Comparison of ENCODE assay signal across 8 cellular contexts in genomic region chr13:72727417-72728289, GRCh38. TPM values are rescaled to one million over a fixed set of nuclear protein-coding genes. Genes with fewer than 3 reads are reported as not detected.
A peak's percentile ranks its signal among the peaks of the same experiment; 100 is the strongest.
DNase-seq lines count a peak whose midpoint lies in the region; ATAC-seq, FAIRE-seq and TF ChIP-seq lines count a peak whose summit lies in the region.

Gene BORA, plus strand, starts transcription at chr13:72727923. Its CDS starts 1,018 bp downstream, at chr13:72728941.
Gene MZT1, minus strand, starts transcription at chr13:72727629. Its CDS starts 27 bp downstream, at chr13:72727602.

- 0 to 1% methylated on average over 39 to 53 of the region's 71 CpGs for WGBS in thyroid gland, 2 donors

- TF ChIP-seq CTCF in osteocyte (IDR thresholded peaks at IDR 0.05) (no peak), thyroid gland (IDR thresholded peaks at IDR 0.05) (no peak)

- H3K4me3 ChIP-seq in thyroid gland (replicated peaks in 1 of 3): peak within 1 kb of the TSS; percentile 25 to 81 (median 76)

- peak; percentile 100 for FAIRE-seq in GM12891 (lab: Jason Lieb, UNC)

- H3K36me3 Mint-ChIP-seq in activated naive CD8-positive, alpha-beta T cell treated with anti-CD3 and anti-CD28 coated beads, Interleukin-2, amount 10 ng/mL, durations not matched to agents 7 days and 5 days: peaks cover 43% of the 10 kb centered on the region
- H3K36me3 Mint-ChIP-seq in osteocyte (ENCODE audit: unreplicated experiment): peaks cover 5% of the 10 kb centered on the region

- intact Hi-C loops in head of caudate nucleus (cut with DNase I): no loop called here
- intact Hi-C loops in thyroid gland (cut with DNase I): no loop called here

- peaks cover 48% of the 10 kb centered on the region for H3K4me1 Mint-ChIP-seq in activated naive CD8-positive, alpha-beta T cell treated with anti-CD3 and anti-CD28 coated beads, Interleukin-2, amount 10 ng/mL, durations not matched to agents 7 days and 5 days
- peaks cover 28% of the 10 kb centered on the region for H3K4me1 Mint-ChIP-seq in osteocyte (ENCODE audit: unreplicated experiment)

- no peaks in the 10 kb centered on the region for H3K27me3 ChIP-seq in thyroid gland

- TF ChIP-seq POLR2A in GM12891 (IDR thresholded peaks at IDR 0.05; ENCODE audit: low read depth, low read length): peak; percentile 77
- TF ChIP-seq POLR2A in thyroid gland (IDR thresholded peaks at IDR 0.05): peak in 1 of 2 donors; percentile 62

- H3K27me3 Mint-ChIP-seq in activated naive CD8-positive, alpha-beta T cell treated with anti-CD3 and anti-CD28 coated beads, Interleukin-2, amount 10 ng/mL, durations not matched to agents 7 days and 5 days: no peaks in the 10 kb centered on the region
- no peaks in the 10 kb centered on the region for H3K27me3 Mint-ChIP-seq in osteocyte (ENCODE audit: unreplicated experiment)

- no peaks in the 10 kb centered on the region for H3K9me3 ChIP-seq in thyroid gland

- POLR2A ChIA-PET in activated naive CD8-positive, alpha-beta T cell treated with anti-CD3 and anti-CD28 coated beads, Interleukin-2, amount 10 ng/mL, durations not matched to agents 7 days and 5 days (lab: Charles Lee): interaction anchor here (0.5 to 1.5 kb wide), 4 partner anchors 16 to 54 kb away, joined by 3 to 6 read pairs (median 4); partner anchors contain the start of gene DIS3

- H3K36me3 ChIP-seq in thyroid gland: no peaks in the 10 kb centered on the region

- DNase-seq in GM12891 (ENCODE audit: insufficient read length, low spot score): peak; percentile 72
- peak; percentile 97 for DNase-seq in NCI-H1417 treated with DMSO at 0.1 percent for 48 hours (lab: John Stamatoyannopoulos, UW)
- DNase-seq in SW 1271 (lab: John Stamatoyannopoulos, UW): peak; percentile 92 to 94
- DNase-seq in activated naive CD8-positive, alpha-beta T cell treated with anti-CD3 and anti-CD28 coated beads, Interleukin-2, amount 10 ng/mL, durations not matched to agents 7 days and 5 days: peak; percentile 94
- peak; percentile 87 to 97 (median 94) for DNase-seq in head of caudate nucleus
- DNase-seq in osteocyte (ENCODE audit: extremely low spot score, unreplicated experiment): peak; percentile 98
- DNase-seq in thyroid gland: peak; percentile 94 to 96

- peaks cover 4 to 5% of the 10 kb centered on the region in 2 donors for H3K4me1 ChIP-seq in thyroid gland

- H3K4me3 Mint-ChIP-seq in activated naive CD8-positive, alpha-beta T cell treated with anti-CD3 and anti-CD28 coated beads, Interleukin-2, amount 10 ng/mL, durations not matched to agents 7 days and 5 days: peak within 1 kb of the TSS; percentile 98
- peak within 1 kb of the TSS; percentile 92 for H3K4me3 Mint-ChIP-seq in osteocyte (ENCODE audit: unreplicated experiment)

- no peak within 1 kb of the TSS for H3K27ac ChIP-seq in thyroid gland

- ATAC-seq in HG02798 (IDR thresholded peaks at IDR 0.05; ENCODE audit: poor library complexity, unreplicated experiment): peak; percentile 97
- peak; percentile 95 for ATAC-seq in activated naive CD8-positive, alpha-beta T cell treated with anti-CD3 and anti-CD28 coated beads, Interleukin-2, amount 10 ng/mL, durations not matched to agents 7 days and 5 days (ENCODE audit: low read depth)

- H3K9me3 Mint-ChIP-seq in activated naive CD8-positive, alpha-beta T cell treated with anti-CD3 and anti-CD28 coated beads, Interleukin-2, amount 10 ng/mL, durations not matched to agents 7 days and 5 days: no peaks in the 10 kb centered on the region
- no peaks in the 10 kb centered on the region for H3K9me3 Mint-ChIP-seq in osteocyte (ENCODE audit: unreplicated experiment)

- peak within 1 kb of the TSS; percentile 95 for H3K27ac Mint-ChIP-seq in activated naive CD8-positive, alpha-beta T cell treated with anti-CD3 and anti-CD28 coated beads, Interleukin-2, amount 10 ng/mL, durations not matched to agents 7 days and 5 days
- H3K27ac Mint-ChIP-seq in osteocyte (ENCODE audit: unreplicated experiment): peak within 1 kb of the TSS; percentile 82

TF ChIP-seq in GM12891, 5 proteins besides CTCF, POLR2A, EP300 and RAD21:
- peak; percentile 79 for TF ChIP-seq POU2F2 (IDR thresholded peaks at IDR 0.05; ENCODE audit: low read depth, low read length)
- peak; percentile 79 for TF ChIP-seq POLR2AphosphoS5 (IDR thresholded peaks at IDR 0.05; ENCODE audit: low read depth, low read length)
- no peak for TF ChIP-seq PAX5 (IDR thresholded peaks at IDR 0.05; ENCODE audit: insufficient read depth, low read length, severe bottlenecking)
- no peak; the same call in 1 of the 2 replicates for TF ChIP-seq TAF1 (IDR thresholded peaks at IDR 0.05; ENCODE audit: low read depth, low read length)
- TF ChIP-seq SPI1 (IDR thresholded peaks at IDR 0.05; ENCODE audit: low read depth, low read length): peak; percentile 47; the same call in 1 of the 2 replicates
TF ChIP-seq in GM12891: peak in this region for 3.

RNA-seq across cellular contexts. Expression of gene BORA, which starts in this region (rescaled TPM):
- 12.9 TPM for polyA plus RNA-seq in GM12891 (2012; ENCODE audit: low read depth, missing spikeins)
- 10 to 100 TPM; 19.9 to 24.2 TPM for total RNA-seq in activated naive CD8-positive, alpha-beta T cell treated with anti-CD3 and anti-CD28 coated beads, Interleukin-2, amount 10 ng/mL, durations not matched to agents 7 days and 5 days
- total RNA-seq in osteocyte: 2.0 and 3.3 TPM in 2 replicates
- 1 to 10 TPM; 1.7 to 6.6 (median 4.7) TPM for total RNA-seq in thyroid gland

RNA-seq across cellular contexts. Expression of gene MZT1, which starts in this region (rescaled TPM):
- polyA plus RNA-seq in GM12891 (2012; ENCODE audit: low read depth, missing spikeins): 10.5 TPM
- 10 to 100 TPM; 18.4 to 19.2 TPM for total RNA-seq in activated naive CD8-positive, alpha-beta T cell treated with anti-CD3 and anti-CD28 coated beads, Interleukin-2, amount 10 ng/mL, durations not matched to agents 7 days and 5 days
- total RNA-seq in osteocyte: 8.5 and 8.7 TPM in 2 replicates
- 10 to 100 TPM in 1 of 4 donors, 1 to 10 TPM in 3; 3.9 to 11.2 (median 7.3) TPM for total RNA-seq in thyroid gland
